6 cellular contexts compared by ENCODE assay signal in the genomic region with DNA sequence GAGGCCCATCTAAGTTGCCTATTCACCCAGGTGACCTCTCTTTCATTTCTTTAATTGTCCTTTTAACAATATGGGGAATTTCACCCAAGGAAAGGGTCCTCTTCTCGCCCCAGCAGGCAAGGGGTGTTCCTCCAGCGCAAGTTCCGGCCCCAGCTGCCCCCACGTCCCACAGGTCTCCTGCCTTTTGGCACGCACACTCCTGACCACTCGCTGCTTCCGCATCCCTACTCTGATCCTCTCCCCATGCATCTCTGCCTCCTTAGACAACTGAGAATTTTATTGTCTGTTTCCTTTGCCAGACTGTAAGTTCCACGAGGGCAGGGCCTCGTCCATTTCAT.
DNase-seq lines count a peak whose midpoint lies in the region; ATAC-seq and TF ChIP-seq lines count a peak whose summit lies in the region.

No MANE protein-coding gene starts in this region.

- H3K9me3 ChIP-seq in BLaER1 = no peaks in the 10 kb centered on the region

- H3K4me3 ChIP-seq in BLaER1 = peak overlapping the region; percentile 97

- H3K36me3 ChIP-seq in BLaER1 = peaks cover 6% of the 10 kb centered on the region; the same call in 1 of the 2 replicates

- H3K27me3 ChIP-seq in BLaER1 (no peaks in the 10 kb centered on the region), layer of hippocampus (ENCODE audit: control insufficient read depth, insufficient read depth, low read length) (no peaks in the 10 kb centered on the region)

- peak overlapping the region; percentile 68 for H3K4me2 ChIP-seq in BLaER1

- peak overlapping the region; percentile 92 for H3K27ac ChIP-seq in BLaER1
- peak overlapping the region; percentile 88 for H3K27ac ChIP-seq in VCaP
- H3K27ac ChIP-seq in layer of hippocampus (ENCODE audit: low read depth, low read length) = peak overlapping the region; percentile 83

- H3K4me1 ChIP-seq in BLaER1 = peaks cover 42% of the 10 kb centered on the region

- H4K20me1 ChIP-seq in BLaER1 = peaks cover 39% of the 10 kb centered on the region

- no peak for DNase-seq in islet precursor cell
- DNase-seq in NCI-H524 treated with DMSO at 0.1 percent for 48 hours (lab: John Stamatoyannopoulos, UW) = no peak

- ATAC-seq in GM18873 (IDR thresholded peaks at IDR 0.05; ENCODE audit: low FRiP score, unreplicated experiment) = no peak

- H3K9ac ChIP-seq in BLaER1 = peak overlapping the region; percentile 96

- no peak for TF ChIP-seq CTCF in VCaP (conservative IDR thresholded peaks at IDR 0.05)
